ENCODE assay signal across 1 cellular context in the genomic region with DNA sequence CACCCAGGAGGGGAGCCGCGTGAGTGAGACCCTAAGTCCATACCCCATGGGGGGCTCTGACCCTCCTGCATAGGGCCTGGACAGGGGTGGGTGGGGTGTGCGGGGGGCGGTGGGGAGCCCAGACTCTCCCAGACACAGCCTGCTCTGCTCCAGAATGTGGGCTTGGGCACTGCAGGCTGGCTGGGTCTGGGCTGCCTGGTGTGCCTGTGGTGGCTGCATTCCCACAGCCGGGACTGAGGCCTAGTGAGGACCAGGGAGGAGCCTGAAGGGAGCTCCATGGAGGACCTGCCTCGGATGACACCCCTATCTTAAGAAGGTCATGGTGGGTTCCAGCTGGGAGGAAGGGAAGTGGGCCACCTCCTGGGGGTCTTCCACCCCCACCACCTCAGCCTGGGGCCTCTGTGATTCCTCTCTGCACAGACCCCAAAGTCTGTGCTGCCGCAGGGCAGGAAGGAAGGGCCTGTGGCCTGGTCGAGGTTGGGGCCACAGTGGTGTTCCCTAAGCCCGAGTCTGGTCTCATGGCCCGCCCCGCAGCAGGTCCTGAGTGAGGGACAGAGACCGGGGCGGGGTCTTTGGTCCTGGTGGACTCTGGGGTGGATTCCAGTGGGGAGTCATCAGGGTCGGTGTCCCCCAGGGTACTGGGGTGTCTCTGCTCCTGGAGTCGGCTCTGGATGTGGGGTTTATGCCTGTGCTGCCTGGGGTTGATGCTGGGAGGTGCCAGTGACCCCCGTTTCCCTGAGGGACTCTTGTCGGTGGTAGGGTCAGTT.
TF ChIP-seq lines count a peak whose summit lies in the region.

No MANE protein-coding gene starts in this region.

TF ChIP-seq in HepG2, 621 proteins besides CTCF, POLR2A, EP300 and RAD21:
- TF ChIP-seq, protein P1, sequence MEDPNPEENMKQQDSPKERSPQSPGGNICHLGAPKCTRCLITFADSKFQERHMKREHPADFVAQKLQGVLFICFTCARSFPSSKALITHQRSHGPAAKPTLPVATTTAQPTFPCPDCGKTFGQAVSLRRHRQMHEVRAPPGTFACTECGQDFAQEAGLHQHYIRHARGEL (CRISPR knock-in tag; IDR thresholded peaks at IDR 0.05) = no peak
- TF ChIP-seq ZEB1 (IDR thresholded peaks at IDR 0.05; ENCODE audit: insufficient replicate concordance, low read depth) = no peak
- no peak for TF ChIP-seq MIER2 (CRISPR knock-in tag; IDR thresholded peaks at IDR 0.05)
- TF ChIP-seq, protein P2, sequence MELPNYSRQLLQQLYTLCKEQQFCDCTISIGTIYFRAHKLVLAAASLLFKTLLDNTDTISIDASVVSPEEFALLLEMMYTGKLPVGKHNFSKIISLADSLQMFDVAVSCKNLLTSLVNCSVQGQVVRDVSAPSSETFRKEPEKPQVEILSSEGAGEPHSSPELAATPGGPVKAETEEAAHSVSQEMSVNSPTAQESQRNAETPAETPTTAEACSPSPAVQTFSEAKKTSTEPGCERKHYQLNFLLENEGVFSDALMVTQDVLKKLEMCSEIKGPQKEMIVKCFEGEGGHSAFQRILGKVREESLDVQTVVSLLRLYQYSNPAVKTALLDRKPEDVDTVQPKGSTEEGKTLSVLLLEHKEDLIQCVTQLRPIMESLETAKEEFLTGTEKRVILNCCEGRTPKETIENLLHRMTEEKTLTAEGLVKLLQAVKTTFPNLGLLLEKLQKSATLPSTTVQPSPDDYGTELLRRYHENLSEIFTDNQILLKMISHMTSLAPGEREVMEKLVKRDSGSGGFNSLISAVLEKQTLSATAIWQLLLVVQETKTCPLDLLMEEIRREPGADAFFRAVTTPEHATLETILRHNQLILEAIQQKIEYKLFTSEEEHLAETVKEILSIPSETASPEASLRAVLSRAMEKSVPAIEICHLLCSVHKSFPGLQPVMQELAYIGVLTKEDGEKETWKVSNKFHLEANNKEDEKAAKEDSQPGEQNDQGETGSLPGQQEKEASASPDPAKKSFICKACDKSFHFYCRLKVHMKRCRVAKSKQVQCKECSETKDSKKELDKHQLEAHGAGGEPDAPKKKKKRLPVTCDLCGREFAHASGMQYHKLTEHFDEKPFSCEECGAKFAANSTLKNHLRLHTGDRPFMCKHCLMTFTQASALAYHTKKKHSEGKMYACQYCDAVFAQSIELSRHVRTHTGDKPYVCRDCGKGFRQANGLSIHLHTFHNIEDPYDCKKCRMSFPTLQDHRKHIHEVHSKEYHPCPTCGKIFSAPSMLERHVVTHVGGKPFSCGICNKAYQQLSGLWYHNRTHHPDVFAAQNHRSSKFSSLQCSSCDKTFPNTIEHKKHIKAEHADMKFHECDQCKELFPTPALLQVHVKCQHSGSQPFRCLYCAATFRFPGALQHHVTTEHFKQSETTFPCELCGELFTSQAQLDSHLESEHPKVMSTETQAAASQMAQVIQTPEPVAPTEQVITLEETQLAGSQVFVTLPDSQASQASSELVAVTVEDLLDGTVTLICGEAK (IDR thresholded peaks at IDR 0.05) = no peak
- TF ChIP-seq, protein P2 (CRISPR knock-in tag; IDR thresholded peaks at IDR 0.05) = no peak
- TF ChIP-seq, protein P3, sequence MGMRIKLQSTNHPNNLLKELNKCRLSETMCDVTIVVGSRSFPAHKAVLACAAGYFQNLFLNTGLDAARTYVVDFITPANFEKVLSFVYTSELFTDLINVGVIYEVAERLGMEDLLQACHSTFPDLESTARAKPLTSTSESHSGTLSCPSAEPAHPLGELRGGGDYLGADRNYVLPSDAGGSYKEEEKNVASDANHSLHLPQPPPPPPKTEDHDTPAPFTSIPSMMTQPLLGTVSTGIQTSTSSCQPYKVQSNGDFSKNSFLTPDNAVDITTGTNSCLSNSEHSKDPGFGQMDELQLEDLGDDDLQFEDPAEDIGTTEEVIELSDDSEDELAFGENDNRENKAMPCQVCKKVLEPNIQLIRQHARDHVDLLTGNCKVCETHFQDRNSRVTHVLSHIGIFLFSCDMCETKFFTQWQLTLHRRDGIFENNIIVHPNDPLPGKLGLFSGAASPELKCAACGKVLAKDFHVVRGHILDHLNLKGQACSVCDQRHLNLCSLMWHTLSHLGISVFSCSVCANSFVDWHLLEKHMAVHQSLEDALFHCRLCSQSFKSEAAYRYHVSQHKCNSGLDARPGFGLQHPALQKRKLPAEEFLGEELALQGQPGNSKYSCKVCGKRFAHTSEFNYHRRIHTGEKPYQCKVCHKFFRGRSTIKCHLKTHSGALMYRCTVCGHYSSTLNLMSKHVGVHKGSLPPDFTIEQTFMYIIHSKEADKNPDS (CRISPR knock-in tag; IDR thresholded peaks at IDR 0.05) = no peak
- TF ChIP-seq MTA1 (CRISPR knock-in tag; IDR thresholded peaks at IDR 0.05; ENCODE audit: borderline replicate concordance) = no peak
- no peak for TF ChIP-seq NFYC (CRISPR knock-in tag; IDR thresholded peaks at IDR 0.05)
- no peak for TF ChIP-seq MYC (CRISPR knock-in tag; IDR thresholded peaks at IDR 0.05; ENCODE audit: borderline replicate concordance)
- TF ChIP-seq, protein P4, sequence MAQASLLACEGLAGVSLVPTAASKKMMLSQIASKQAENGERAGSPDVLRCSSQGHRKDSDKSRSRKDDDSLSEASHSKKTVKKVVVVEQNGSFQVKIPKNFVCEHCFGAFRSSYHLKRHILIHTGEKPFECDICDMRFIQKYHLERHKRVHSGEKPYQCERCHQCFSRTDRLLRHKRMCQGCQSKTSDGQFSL (CRISPR knock-in tag; IDR thresholded peaks at IDR 0.05) = no peak
- TF ChIP-seq TBX2 (CRISPR knock-in tag; IDR thresholded peaks at IDR 0.05; ENCODE audit: borderline replicate concordance) = no peak
- no peak for TF ChIP-seq ZNF382 (CRISPR knock-in tag; IDR thresholded peaks at IDR 0.05; ENCODE audit: borderline replicate concordance)
- TF ChIP-seq SIX4 (CRISPR knock-in tag; IDR thresholded peaks at IDR 0.05) = no peak
- TF ChIP-seq ZNF878 (CRISPR knock-in tag; IDR thresholded peaks at IDR 0.05) = no peak
- no peak for TF ChIP-seq RNF2 (conservative IDR thresholded peaks at IDR 0.05; ENCODE audit: low read depth)
